30 cellular contexts compared by ENCODE assay signal in the genomic region with DNA sequence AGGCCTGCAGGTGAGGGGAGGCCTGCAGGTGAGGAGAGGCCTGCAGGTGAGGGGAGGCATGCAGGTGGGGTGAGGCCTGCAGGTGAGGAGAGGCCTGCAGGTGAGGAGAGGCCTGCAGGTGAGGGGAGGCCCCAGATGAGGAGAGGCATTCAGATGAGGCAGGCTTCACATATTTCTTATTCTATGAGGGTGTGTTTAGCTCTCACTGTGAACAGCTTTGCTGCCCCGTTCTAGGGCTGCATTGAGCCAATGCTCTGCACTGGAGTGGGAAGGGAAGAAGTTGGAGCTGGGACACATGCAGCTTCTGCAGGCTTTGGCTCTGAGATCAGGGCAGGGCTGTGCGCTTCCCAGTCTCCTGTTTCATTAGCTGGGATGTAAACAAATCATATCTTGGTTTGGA. TPM values are rescaled to one million over a fixed set of nuclear protein-coding genes. Genes with fewer than 3 reads are reported as not detected.
"Had no signal": no experiment of that assay in that cellular context is flagged by ENCODE, and none has a peak within 500 bp of the region (broad histone marks: within the 10 kb centered on the region; RNA-seq: fewer than 3 reads in every experiment).

No MANE protein-coding gene starts in this region.

- H3K36me3 Mint-ChIP-seq: stimulated activated effector memory CD8-positive, alpha-beta T cell treated with anti-CD3 and anti-CD28 coated beads, Interleukin-12 subunit alpha, Interleukin-12 subunit beta, amount 100 ng/mL, for 72 hours; stimulated activated memory B cell treated with anti-CD40 and anti-IgM and Interleukin-4, amounts not matched to agents 10 μg/mL and 1 μg/mL and 100 μg/mL, for 72 hours; stimulated activated naive B cell treated with anti-CD40 and anti-IgM and Interleukin-4, amounts not matched to agents 10 μg/mL and 1 μg/mL and 100 μg/mL, for 72 hours; type B pancreatic cell had no signal

- H3K27ac Mint-ChIP-seq: stimulated activated effector memory CD8-positive, alpha-beta T cell treated with anti-CD3 and anti-CD28 coated beads, Interleukin-12 subunit alpha, Interleukin-12 subunit beta, amount 100 ng/mL, for 72 hours; stimulated activated memory B cell treated with anti-CD40 and anti-IgM and Interleukin-4, amounts not matched to agents 10 μg/mL and 1 μg/mL and 100 μg/mL, for 72 hours; stimulated activated naive B cell treated with anti-CD40 and anti-IgM and Interleukin-4, amounts not matched to agents 10 μg/mL and 1 μg/mL and 100 μg/mL, for 72 hours; stimulated activated naive CD8-positive, alpha-beta T cell treated with anti-CD3 and anti-CD28 coated beads, Interleukin-15, amount 100 ng/mL, for 72 hours; stimulated activated naive CD8-positive, alpha-beta T cell treated with anti-CD3 and anti-CD28 coated beads, Interleukin-15, Interleukin-2, amounts not matched to agents 100 ng/mL and 50 ng/mL, for 24 hours; type B pancreatic cell had no signal

- FAIRE-seq: urothelium cell line had no signal

- DNase-seq: stimulated activated CD4-positive, alpha-beta T cell treated with anti-CD3 and anti-CD28 coated beads, Interleukin-2, amount 100 ng/mL, for 48 hours; stimulated activated CD4-positive, alpha-beta T cell treated with anti-CD3 and anti-CD28 coated beads, Interleukin-4, amount 100 ng/mL, for 1 hour; stimulated activated CD4-positive, alpha-beta T cell treated with anti-CD3 and anti-CD28 coated beads, Interleukin-4, amount 100 ng/mL, for 24 hours; stimulated activated CD4-positive, alpha-beta T cell treated with anti-CD3 and anti-CD28 coated beads, Interleukin-4, amount 100 ng/mL, for 4 hours; stimulated activated CD8-positive, alpha-beta memory T cell treated with anti-CD3 and anti-CD28 coated beads, Interleukin-4, amount 100 ng/mL, for 48 hours; stimulated activated naive B cell treated with anti-CD40 and anti-IgM and Interleukin-4, amounts not matched to agents 10 μg/mL and 1 μg/mL and 100 μg/mL, for 72 hours; stimulated activated naive CD4-positive, alpha-beta T cell; stimulated activated naive CD4-positive, alpha-beta T cell treated with Interleukin-2 at 50 U/mL for 16 hours; stimulated activated naive CD8-positive, alpha-beta T cell treated with anti-CD3 and anti-CD28 coated beads, Interleukin-15, amount 100 ng/mL, for 72 hours; stimulated activated naive CD8-positive, alpha-beta T cell treated with anti-CD3 and anti-CD28 coated beads, Interleukin-15, Interleukin-2, amounts not matched to agents 100 U/mL and 50 U/mL, for 24 hours; stomach; substantia nigra; testis; thyroid gland; tibial artery; transverse colon; trophoblast cell; upper lobe of left lung; upper lobe of right lung; uterus had no signal

- H3K27ac ChIP-seq: stomach, suprapubic skin, testis, thoracic aorta, thyroid gland, tibial artery, tibial nerve, transverse colon, upper lobe of left lung, upper lobe of right lung, uterus, vagina had no signal

- H3K9me3 Mint-ChIP-seq: stimulated activated effector memory CD8-positive, alpha-beta T cell treated with anti-CD3 and anti-CD28 coated beads, Interleukin-12 subunit alpha, Interleukin-12 subunit beta, amount 100 ng/mL, for 72 hours; stimulated activated memory B cell treated with anti-CD40 and anti-IgM and Interleukin-4, amounts not matched to agents 10 μg/mL and 1 μg/mL and 100 μg/mL, for 72 hours; stimulated activated naive B cell treated with anti-CD40 and anti-IgM and Interleukin-4, amounts not matched to agents 10 μg/mL and 1 μg/mL and 100 μg/mL, for 72 hours; stimulated activated naive CD8-positive, alpha-beta T cell treated with anti-CD3 and anti-CD28 coated beads, Interleukin-15, amount 100 ng/mL, for 72 hours; stimulated activated naive CD8-positive, alpha-beta T cell treated with anti-CD3 and anti-CD28 coated beads, Interleukin-15, Interleukin-2, amounts not matched to agents 100 ng/mL and 50 ng/mL, for 24 hours; type B pancreatic cell had no signal

- H3K36me3 ChIP-seq: stomach, suprapubic skin, thoracic aorta, tibial artery, tibial nerve, transverse colon, upper lobe of left lung, upper lobe of right lung, uterus, vagina had no signal

- H3K4me3 Mint-ChIP-seq: stimulated activated effector memory CD8-positive, alpha-beta T cell treated with anti-CD3 and anti-CD28 coated beads, Interleukin-12 subunit alpha, Interleukin-12 subunit beta, amount 100 ng/mL, for 72 hours; stimulated activated memory B cell treated with anti-CD40 and anti-IgM and Interleukin-4, amounts not matched to agents 10 μg/mL and 1 μg/mL and 100 μg/mL, for 72 hours; stimulated activated naive B cell treated with anti-CD40 and anti-IgM and Interleukin-4, amounts not matched to agents 10 μg/mL and 1 μg/mL and 100 μg/mL, for 72 hours; stimulated activated naive CD8-positive, alpha-beta T cell treated with anti-CD3 and anti-CD28 coated beads, Interleukin-15, amount 100 ng/mL, for 72 hours; stimulated activated naive CD8-positive, alpha-beta T cell treated with anti-CD3 and anti-CD28 coated beads, Interleukin-15, Interleukin-2, amounts not matched to agents 100 ng/mL and 50 ng/mL, for 24 hours; type B pancreatic cell had no signal

- H3K4me3 ChIP-seq: stomach, suprapubic skin, testis, thoracic aorta, thyroid gland, tibial artery, tibial nerve, transverse colon, upper lobe of left lung, upper lobe of right lung, uterus, vagina had no signal

- ATAC-seq: stimulated activated effector memory CD8-positive, alpha-beta T cell treated with anti-CD3 and anti-CD28 coated beads, Interleukin-12 subunit alpha, Interleukin-12 subunit beta, amount 100 ng/mL, for 72 hours; stimulated activated memory B cell treated with anti-CD40 and anti-IgM and Interleukin-4, amounts not matched to agents 10 μg/mL and 1 μg/mL and 100 μg/mL, for 72 hours; stimulated activated naive B cell treated with anti-CD40 and anti-IgM and Interleukin-4, amounts not matched to agents 10 μg/mL and 1 μg/mL and 100 μg/mL, for 72 hours; stimulated activated naive CD8-positive, alpha-beta T cell treated with anti-CD3 and anti-CD28 coated beads, Interleukin-15, amount 100 ng/mL, for 72 hours; stimulated activated naive CD8-positive, alpha-beta T cell treated with anti-CD3 and anti-CD28 coated beads, Interleukin-15, Interleukin-2, amounts not matched to agents 100 U/mL and 50 U/mL, for 24 hours; upper lobe of right lung had no signal

- H3K4me1 Mint-ChIP-seq: stimulated activated effector memory CD8-positive, alpha-beta T cell treated with anti-CD3 and anti-CD28 coated beads, Interleukin-12 subunit alpha, Interleukin-12 subunit beta, amount 100 ng/mL, for 72 hours; stimulated activated memory B cell treated with anti-CD40 and anti-IgM and Interleukin-4, amounts not matched to agents 10 μg/mL and 1 μg/mL and 100 μg/mL, for 72 hours; stimulated activated naive B cell treated with anti-CD40 and anti-IgM and Interleukin-4, amounts not matched to agents 10 μg/mL and 1 μg/mL and 100 μg/mL, for 72 hours; stimulated activated naive CD8-positive, alpha-beta T cell treated with anti-CD3 and anti-CD28 coated beads, Interleukin-15, amount 100 ng/mL, for 72 hours had no signal

- H3K27me3 ChIP-seq: stomach, suprapubic skin, testis, thyroid gland, tibial nerve, transverse colon, upper lobe of left lung, upper lobe of right lung, uterus, vagina had no signal

- H3K27me3 Mint-ChIP-seq: stimulated activated naive CD8-positive, alpha-beta T cell treated with anti-CD3 and anti-CD28 coated beads, Interleukin-15, amount 100 ng/mL, for 72 hours; stimulated activated naive CD8-positive, alpha-beta T cell treated with anti-CD3 and anti-CD28 coated beads, Interleukin-15, Interleukin-2, amounts not matched to agents 100 ng/mL and 50 ng/mL, for 24 hours; type B pancreatic cell had no signal

RNA-seq across cellular contexts. Expression of a gene that starts 19.5 kb away (rescaled TPM):
- total RNA-seq: temporal lobe, upper lobe of right lung had no signal
